ENCODE assay signal across 9 cellular contexts in genomic region chr1:84271452-84272273, GRCh38. TPM values are rescaled to one million over a fixed set of nuclear protein-coding genes. Genes with fewer than 3 reads are reported as not detected.
DNase-seq lines count a peak whose midpoint lies in the region; ATAC-seq, FAIRE-seq and TF ChIP-seq lines count a peak whose summit lies in the region.
"Had no signal": no experiment of that assay in that cellular context is flagged by ENCODE, and none has a peak within 500 bp of the region (broad histone marks: within the 10 kb centered on the region; RNA-seq: fewer than 3 reads in every experiment).

No MANE protein-coding gene starts in this region.

- no peaks in the 10 kb centered on the region for H3K9me3 ChIP-seq in Loucy (ENCODE audit: insufficient read depth, low read depth, low read length)
- no peaks in the 10 kb centered on the region for H3K9me3 ChIP-seq in pancreas
- H3K9me3 ChIP-seq in effector memory CD4-positive, alpha-beta T cell (ENCODE audit: control insufficient read depth, low read length) = no peaks in the 10 kb centered on the region

- H3K27me3 ChIP-seq in Loucy (ENCODE audit: insufficient read depth, low read length, poor library complexity, severe bottlenecking) (no peaks in the 10 kb centered on the region), pancreas (no peaks in the 10 kb centered on the region)
- H3K27me3 ChIP-seq in effector memory CD4-positive, alpha-beta T cell (replicated peaks; ENCODE audit: control insufficient read depth, insufficient read depth, low read length, poor library complexity, severe bottlenecking) = no peaks in the 10 kb centered on the region

- no peaks in the 10 kb centered on the region for H3K9me2 ChIP-seq in Loucy (replicated peaks; ENCODE audit: low read depth, low read length)

- intact Hi-C loops in pancreas (cut with DNase I) = no loop called here

- ATAC-seq in pancreas = peak; percentile 53 to 80 (median 68)

- peak overlapping the region; percentile 7 for H3K4me2 ChIP-seq in Loucy (ENCODE audit: low read depth, low read length, poor library complexity, severe bottlenecking)

- H3K4me3 ChIP-seq in Loucy (ENCODE audit: low read length, poor library complexity, severe bottlenecking) (no peak overlapping the region), pancreas (no peak overlapping the region)
- H3K4me3 ChIP-seq in effector memory CD4-positive, alpha-beta T cell (ENCODE audit: insufficient read depth, low read depth, low read length, poor library complexity, severe bottlenecking) = no peak overlapping the region

- H2AFZ ChIP-seq in Loucy (ENCODE audit: low read length) = peak overlapping the region; percentile 40

- DNase-seq in NCI-H1092 treated with DMSO at 0.1 percent for 48 hours (lab: John Stamatoyannopoulos, UW) (peak; percentile 20), NCI-H1092 (lab: John Stamatoyannopoulos, UW) (no peak), HCEC 1CT (peak; percentile 65), astrocyte of the hippocampus (ENCODE audit: low read depth, low spot score) (peak; percentile 49), pancreas (no peak), HK-2 (ENCODE audit: unreplicated experiment) (no peak)
- DNase-seq in effector memory CD4-positive, alpha-beta T cell = no peak

- H3K36me3 ChIP-seq in Loucy (ENCODE audit: insufficient read depth, low read length) (no peaks in the 10 kb centered on the region), pancreas (no peaks in the 10 kb centered on the region)
- H3K36me3 ChIP-seq in effector memory CD4-positive, alpha-beta T cell (ENCODE audit: control insufficient read depth, insufficient read depth, low read length) = no peaks in the 10 kb centered on the region

- no peaks in the 10 kb centered on the region for H4K20me1 ChIP-seq in Loucy (ENCODE audit: insufficient read depth, low read length, poor library complexity, severe bottlenecking)

- no peak overlapping the region for H3K9ac ChIP-seq in Loucy (ENCODE audit: low read depth, low read length, poor library complexity, severe bottlenecking)

- WGBS in pancreas, 2 donors = 33 to 36% methylated on average over 7 of the region's 7 CpGs

- FAIRE-seq in pancreas (lab: Jason Lieb, UNC) = no peak

- no peak for TF ChIP-seq CTCF in Loucy (conservative IDR thresholded peaks at IDR 0.05; ENCODE audit: low read length)
- TF ChIP-seq CTCF in pancreas (IDR thresholded peaks at IDR 0.05) = no peak

- H3K79me2 ChIP-seq in Loucy (ENCODE audit: insufficient read depth, low read length) = no peaks in the 10 kb centered on the region

- peaks cover 17% of the 10 kb centered on the region for H3K4me1 ChIP-seq in Loucy (ENCODE audit: insufficient read depth, low read length, poor library complexity, severe bottlenecking)
- peaks cover 16 to 20% (median 17%) of the 10 kb centered on the region in 3 donors for H3K4me1 ChIP-seq in pancreas
- H3K4me1 ChIP-seq in effector memory CD4-positive, alpha-beta T cell (ENCODE audit: control insufficient read depth, insufficient read depth, low read length, poor library complexity, severe bottlenecking) = no peaks in the 10 kb centered on the region

- H3F3A ChIP-seq in Loucy (ENCODE audit: low read depth) = no peaks in the 10 kb centered on the region

- H3K27ac ChIP-seq in pancreas = peak overlapping the region; percentile 20 to 71 (median 26)
- no peak overlapping the region for H3K27ac ChIP-seq in effector memory CD4-positive, alpha-beta T cell (ENCODE audit: insufficient read depth, low read length, poor library complexity, severe bottlenecking)
- H3K27ac ChIP-seq: 22Rv1 had no signal

RNA-seq across cellular contexts. Expression of gene SAMD13, which starts 29.8 kb away (rescaled TPM):
- total RNA-seq in pancreas = 1 to 10 TPM in 1 of 6 donors, under 1 TPM in 5; 0.57 to 2.6 (median 0.66) TPM
- polyA plus RNA-seq in pancreas = 1 to 10 TPM in 1 of 2 donors, under 1 TPM in 1; 0.65 to 1.3 TPM

Comparison
In these comparisons a context has a peak if more than half of its experiments do, and no peak if none do; other contexts are left out.
1. DNase-seq: peak in NCI-H1092 treated with DMSO at 0.1 percent for 48 hours (single experiment), HCEC 1CT (single experiment) and astrocyte of the hippocampus (single experiment); none in NCI-H1092 (single experiment), pancreas (0 of 6), effector memory CD4-positive, alpha-beta T cell (0 of 3) and HK-2 (single experiment).